Comparison of ENCODE assay signal across 2 cellular contexts in the genomic region with DNA sequence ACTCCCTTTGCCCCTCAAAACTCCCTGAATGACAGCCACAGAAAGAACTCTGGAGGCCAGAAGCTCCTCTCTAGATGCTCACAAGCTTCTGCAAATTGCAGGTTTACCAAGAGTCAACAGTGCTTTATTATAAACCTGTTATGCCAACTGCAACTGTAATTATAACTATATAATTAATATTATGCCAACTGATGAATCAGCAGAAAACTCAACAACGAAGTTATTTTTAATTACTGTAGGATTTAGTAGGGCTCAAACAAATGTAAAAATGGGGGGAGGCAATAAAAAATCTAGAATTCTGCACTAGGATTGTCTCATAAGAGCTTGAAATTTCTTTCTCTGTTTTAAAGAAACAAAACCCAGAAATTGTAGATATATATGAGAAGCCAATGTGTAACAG.
A peak's percentile ranks its signal among the peaks of the same experiment; 100 is the strongest.
TF ChIP-seq lines count a peak whose summit lies in the region.

No MANE protein-coding gene starts in this region.

TF ChIP-seq in A549, 52 proteins besides CTCF, POLR2A, EP300 and RAD21 (continued from another document):
- TF ChIP-seq, protein P1, sequence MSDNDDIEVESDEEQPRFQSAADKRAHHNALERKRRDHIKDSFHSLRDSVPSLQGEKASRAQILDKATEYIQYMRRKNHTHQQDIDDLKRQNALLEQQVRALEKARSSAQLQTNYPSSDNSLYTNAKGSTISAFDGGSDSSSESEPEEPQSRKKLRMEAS (IDR thresholded peaks at IDR 0.05), result no peak

TF ChIP-seq in K562, 482 proteins besides CTCF, POLR2A, EP300 and RAD21:
- TF ChIP-seq, protein P2, sequence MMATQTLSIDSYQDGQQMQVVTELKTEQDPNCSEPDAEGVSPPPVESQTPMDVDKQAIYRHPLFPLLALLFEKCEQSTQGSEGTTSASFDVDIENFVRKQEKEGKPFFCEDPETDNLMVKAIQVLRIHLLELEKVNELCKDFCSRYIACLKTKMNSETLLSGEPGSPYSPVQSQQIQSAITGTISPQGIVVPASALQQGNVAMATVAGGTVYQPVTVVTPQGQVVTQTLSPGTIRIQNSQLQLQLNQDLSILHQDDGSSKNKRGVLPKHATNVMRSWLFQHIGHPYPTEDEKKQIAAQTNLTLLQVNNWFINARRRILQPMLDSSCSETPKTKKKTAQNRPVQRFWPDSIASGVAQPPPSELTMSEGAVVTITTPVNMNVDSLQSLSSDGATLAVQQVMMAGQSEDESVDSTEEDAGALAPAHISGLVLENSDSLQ (IDR thresholded peaks at IDR 0.05), result no peak
- TF ChIP-seq CHCHD3 (CRISPR knock-in tag; IDR thresholded peaks at IDR 0.05) (no peak), RNF2 (IDR thresholded peaks at IDR 0.05) (no peak), ZNF316 (IDR thresholded peaks at IDR 0.05) (peak; percentile 67), C11orf30 (IDR thresholded peaks at IDR 0.05; ENCODE audit: low read depth) (peak; percentile 58; the same call in 1 of the 2 replicates), PHB (CRISPR knock-in tag; IDR thresholded peaks at IDR 0.05) (no peak), MAFG (tag; conservative IDR thresholded peaks at IDR 0.05) (peak; percentile 58), RBFOX2 (IDR thresholded peaks at IDR 0.05; ENCODE audit: low read depth, low read length) (no peak), MAFF (IDR thresholded peaks at IDR 0.05; ENCODE audit: low read length) (peak; percentile 21; the same call in 1 of the 2 replicates)
